Comparison of ENCODE assay signal across 1 cellular context in the genomic region with DNA sequence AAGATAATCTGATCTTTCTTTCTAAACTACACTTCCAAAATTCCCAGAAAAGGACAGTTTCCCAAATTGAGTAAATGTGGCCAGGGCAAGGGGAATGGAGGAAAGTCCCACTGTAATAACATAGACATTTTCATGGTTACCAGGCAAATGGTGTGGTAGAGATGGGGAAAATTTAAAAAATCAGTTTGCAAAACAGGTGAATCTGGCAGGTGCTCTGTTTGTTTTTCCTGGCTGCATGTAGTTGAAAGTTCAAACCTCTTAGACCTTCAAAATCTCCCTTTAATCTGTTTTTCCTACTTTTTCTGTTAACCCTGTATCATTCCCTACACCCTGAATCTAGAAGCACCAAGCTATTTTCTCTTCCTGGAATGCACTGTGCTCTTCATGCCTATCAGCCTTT.
TF ChIP-seq lines count a peak whose summit lies in the region.

No MANE protein-coding gene starts in this region.

TF ChIP-seq in GM12878, 131 proteins besides CTCF, POLR2A, EP300 and RAD21:
- no peak for TF ChIP-seq IKZF1 (conservative IDR thresholded peaks at IDR 0.05)
- TF ChIP-seq, protein P1, sequence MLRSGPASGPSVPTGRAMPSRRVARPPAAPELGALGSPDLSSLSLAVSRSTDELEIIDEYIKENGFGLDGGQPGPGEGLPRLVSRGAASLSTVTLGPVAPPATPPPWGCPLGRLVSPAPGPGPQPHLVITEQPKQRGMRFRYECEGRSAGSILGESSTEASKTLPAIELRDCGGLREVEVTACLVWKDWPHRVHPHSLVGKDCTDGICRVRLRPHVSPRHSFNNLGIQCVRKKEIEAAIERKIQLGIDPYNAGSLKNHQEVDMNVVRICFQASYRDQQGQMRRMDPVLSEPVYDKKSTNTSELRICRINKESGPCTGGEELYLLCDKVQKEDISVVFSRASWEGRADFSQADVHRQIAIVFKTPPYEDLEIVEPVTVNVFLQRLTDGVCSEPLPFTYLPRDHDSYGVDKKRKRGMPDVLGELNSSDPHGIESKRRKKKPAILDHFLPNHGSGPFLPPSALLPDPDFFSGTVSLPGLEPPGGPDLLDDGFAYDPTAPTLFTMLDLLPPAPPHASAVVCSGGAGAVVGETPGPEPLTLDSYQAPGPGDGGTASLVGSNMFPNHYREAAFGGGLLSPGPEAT (IDR thresholded peaks at IDR 0.05; ENCODE audit: low read depth), result peak; percentile 20; the same call in 1 of the 2 replicates
